In genomic region chr10:97427571-97428179, GRCh38 we compare ENCODE assay signal across 2 cellular contexts.
TF ChIP-seq lines count a peak whose summit lies in the region.

No MANE protein-coding gene starts in this region.

TF ChIP-seq in A549, 52 proteins besides CTCF, POLR2A, EP300 and RAD21 (continued from another document):
- TF ChIP-seq REST (IDR thresholded peaks at IDR 0.05) (no peak), JUNB (IDR thresholded peaks at IDR 0.05) (no peak), SMC3 (IDR thresholded peaks at IDR 0.05) (no peak), EHF (CRISPR knock-in tag; IDR thresholded peaks at IDR 0.05) (no peak), HEYL (CRISPR knock-in tag; IDR thresholded peaks at IDR 0.05) (no peak), NFE2L2 (conservative IDR thresholded peaks at IDR 0.05; ENCODE audit: low read length) (no peak), CBX2 (IDR thresholded peaks at IDR 0.05; ENCODE audit: borderline replicate concordance, low read depth) (no peak), HES2 (IDR thresholded peaks at IDR 0.05) (no peak), RNF2 (IDR thresholded peaks at IDR 0.05; ENCODE audit: borderline replicate concordance, low read depth) (no peak), TP53 (CRISPR knock-in tag; IDR thresholded peaks at IDR 0.05) (no peak), EHMT2 (IDR thresholded peaks at IDR 0.05; ENCODE audit: low read depth) (no peak), RFX5 (IDR thresholded peaks at IDR 0.05) (no peak), ZNF302 (CRISPR knock-in tag; IDR thresholded peaks at IDR 0.05) (no peak), MAX (IDR thresholded peaks at IDR 0.05) (no peak), FOSB (CRISPR knock-in tag; IDR thresholded peaks at IDR 0.05) (no peak), BCL3 (IDR thresholded peaks at IDR 0.05) (no peak)
TF ChIP-seq in A549: peak in this region for 0.

TF ChIP-seq in GM23338, 12 proteins besides CTCF, POLR2A, EP300 and RAD21 (continued from another document):
- TF ChIP-seq ETS1 (IDR thresholded peaks at IDR 0.05) (no peak), POLR2AphosphoS5 (IDR thresholded peaks at IDR 0.05; ENCODE audit: low read depth) (no peak; the same call in none of the 2 replicates), ZNF462 (CRISPR knock-in tag; IDR thresholded peaks at IDR 0.05) (no peak), EZH2phosphoT487 (IDR thresholded peaks at IDR 0.05; ENCODE audit: unreplicated experiment) (no peak), EZH2 (IDR thresholded peaks at IDR 0.05; ENCODE audit: low read depth, unreplicated experiment) (no peak), ZNF331 (CRISPR knock-in tag; IDR thresholded peaks at IDR 0.05; ENCODE audit: low read depth) (no peak), JUNB (IDR thresholded peaks at IDR 0.05; ENCODE audit: unreplicated experiment) (no peak), ZNF114 (CRISPR knock-in tag; IDR thresholded peaks at IDR 0.05) (no peak), CREB1 (CRISPR knock-in tag; IDR thresholded peaks at IDR 0.05; ENCODE audit: low read depth) (no peak)
